ENCODE assay signal across 1 cellular context in the genomic region with DNA sequence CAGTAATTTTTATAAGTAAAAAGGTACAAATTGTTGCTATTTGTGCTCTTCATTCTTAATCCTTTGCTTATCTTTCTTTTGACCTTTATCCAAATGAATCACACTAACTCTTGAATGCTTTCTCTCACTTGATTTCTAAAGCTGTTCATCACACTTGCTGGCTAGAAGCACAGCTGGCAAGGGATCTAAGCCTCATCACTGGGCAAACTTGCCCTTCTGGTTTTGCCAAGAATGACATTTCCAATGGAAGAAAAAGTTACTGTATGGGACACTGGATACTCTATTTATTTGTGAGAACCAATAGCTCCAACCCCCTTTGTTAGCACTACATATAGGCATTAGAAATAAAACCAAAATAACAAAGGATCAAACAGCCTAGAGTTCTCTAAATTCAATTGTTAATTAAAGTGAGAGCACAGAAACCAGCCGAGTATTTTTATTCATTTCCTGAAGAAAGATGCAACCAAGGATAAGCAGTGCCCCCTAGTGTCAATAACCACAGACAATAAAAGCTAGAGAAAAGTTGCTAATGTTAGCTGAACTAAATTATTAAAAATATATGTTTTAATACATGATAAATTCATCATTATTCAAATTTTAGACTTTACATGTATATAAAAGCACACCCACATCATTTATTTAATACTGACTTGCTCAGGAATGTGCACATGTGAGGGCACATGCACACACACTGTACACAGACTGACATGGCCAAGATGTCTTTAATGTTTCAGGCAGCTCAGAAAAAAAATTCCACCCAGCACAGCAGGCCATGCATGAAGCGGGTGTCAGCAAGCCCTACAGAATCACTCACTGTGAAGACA.
TF ChIP-seq lines count a peak whose summit lies in the region.

No MANE protein-coding gene starts in this region.

TF ChIP-seq in GM12878, 131 proteins besides CTCF, POLR2A, EP300 and RAD21:
- TF ChIP-seq CBFB (IDR thresholded peaks at IDR 0.05; ENCODE audit: low read depth) (no peak), RBBP5 (conservative IDR thresholded peaks at IDR 0.05) (no peak), CREM (IDR thresholded peaks at IDR 0.05; ENCODE audit: low read depth) (no peak), RB1 (IDR thresholded peaks at IDR 0.05; ENCODE audit: borderline replicate concordance) (no peak), MYB (IDR thresholded peaks at IDR 0.05; ENCODE audit: borderline replicate concordance, low read depth, low read length) (no peak), NRF1 (conservative IDR thresholded peaks at IDR 0.05; ENCODE audit: low read depth, low read length) (no peak), NFYA (IDR thresholded peaks at IDR 0.05; ENCODE audit: borderline replicate concordance, low read depth, low read length) (no peak), SRF (IDR thresholded peaks at IDR 0.05; ENCODE audit: low read depth in 2 of 2, low read length in 2 of 2) (no peak), ZBED1 (IDR thresholded peaks at IDR 0.05; ENCODE audit: borderline replicate concordance) (no peak), NR2C1 (IDR thresholded peaks at IDR 0.05) (no peak), SKIL (IDR thresholded peaks at IDR 0.05; ENCODE audit: low read depth, poor library complexity, severe bottlenecking) (no peak), POLR2AphosphoS2 (IDR thresholded peaks at IDR 0.05; ENCODE audit: low read depth, low read length) (no peak), CEBPB (IDR thresholded peaks at IDR 0.05; ENCODE audit: borderline replicate concordance in 1 of 2, low read depth in 2 of 2, low read length in 2 of 2) (no peak), RAD51 (IDR thresholded peaks at IDR 0.05) (no peak), SUPT20H (IDR thresholded peaks at IDR 0.05; ENCODE audit: borderline replicate concordance, control insufficient read depth, low read depth, low read length) (no peak), FOXM1 (IDR thresholded peaks at IDR 0.05; ENCODE audit: low read depth, low read length) (0 out of 2 replicates have a peak, but pooled peaks have one; percentile 21), SMAD5 (IDR thresholded peaks at IDR 0.05; ENCODE audit: low read depth) (no peak), KDM1A (IDR thresholded peaks at IDR 0.05; ENCODE audit: borderline replicate concordance) (no peak), SREBF1 (IDR thresholded peaks at IDR 0.05; ENCODE audit: low read length) (no peak), MTA3 (IDR thresholded peaks at IDR 0.05; ENCODE audit: borderline replicate concordance, low read length) (no peak), RUNX3 (IDR thresholded peaks at IDR 0.05; ENCODE audit: low read length) (peak; percentile 41; the same call in 1 of the 2 replicates), BCL3 (IDR thresholded peaks at IDR 0.05; ENCODE audit: borderline replicate concordance, insufficient read depth, low read depth, low read length, poor library complexity, severe bottlenecking) (no peak), SMC3 (IDR thresholded peaks at IDR 0.05; ENCODE audit: borderline replicate concordance, low read length) (peak; percentile 87)
- TF ChIP-seq, protein P1, sequence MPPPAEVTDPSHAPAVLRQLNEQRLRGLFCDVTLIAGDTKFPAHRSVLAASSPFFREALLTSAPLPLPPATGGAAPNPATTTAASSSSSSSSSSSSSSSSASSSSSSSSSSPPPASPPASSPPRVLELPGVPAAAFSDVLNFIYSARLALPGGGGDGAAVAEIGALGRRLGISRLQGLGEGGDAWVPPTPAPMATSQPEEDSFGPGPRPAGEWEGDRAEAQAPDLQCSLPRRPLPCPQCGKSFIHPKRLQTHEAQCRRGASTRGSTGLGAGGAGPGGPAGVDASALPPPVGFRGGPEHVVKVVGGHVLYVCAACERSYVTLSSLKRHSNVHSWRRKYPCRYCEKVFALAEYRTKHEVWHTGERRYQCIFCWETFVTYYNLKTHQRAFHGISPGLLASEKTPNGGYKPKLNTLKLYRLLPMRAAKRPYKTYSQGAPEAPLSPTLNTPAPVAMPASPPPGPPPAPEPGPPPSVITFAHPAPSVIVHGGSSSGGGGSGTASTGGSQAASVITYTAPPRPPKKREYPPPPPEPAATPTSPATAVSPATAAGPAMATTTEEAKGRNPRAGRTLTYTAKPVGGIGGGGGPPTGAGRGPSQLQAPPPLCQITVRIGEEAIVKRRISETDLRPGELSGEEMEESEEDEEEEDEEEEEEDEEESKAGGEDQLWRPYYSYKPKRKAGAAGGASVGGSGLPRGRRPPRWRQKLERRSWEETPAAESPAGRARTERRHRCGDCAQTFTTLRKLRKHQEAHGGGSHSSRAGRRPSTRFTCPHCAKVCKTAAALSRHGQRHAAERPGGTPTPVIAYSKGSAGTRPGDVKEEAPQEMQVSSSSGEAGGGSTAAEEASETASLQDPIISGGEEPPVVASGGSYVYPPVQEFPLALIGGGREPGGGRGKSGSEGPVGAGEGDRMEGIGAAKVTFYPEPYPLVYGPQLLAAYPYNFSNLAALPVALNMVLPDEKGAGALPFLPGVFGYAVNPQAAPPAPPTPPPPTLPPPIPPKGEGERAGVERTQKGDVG (CRISPR knock-in tag; IDR thresholded peaks at IDR 0.05), result no peak
- TF ChIP-seq, protein P2, sequence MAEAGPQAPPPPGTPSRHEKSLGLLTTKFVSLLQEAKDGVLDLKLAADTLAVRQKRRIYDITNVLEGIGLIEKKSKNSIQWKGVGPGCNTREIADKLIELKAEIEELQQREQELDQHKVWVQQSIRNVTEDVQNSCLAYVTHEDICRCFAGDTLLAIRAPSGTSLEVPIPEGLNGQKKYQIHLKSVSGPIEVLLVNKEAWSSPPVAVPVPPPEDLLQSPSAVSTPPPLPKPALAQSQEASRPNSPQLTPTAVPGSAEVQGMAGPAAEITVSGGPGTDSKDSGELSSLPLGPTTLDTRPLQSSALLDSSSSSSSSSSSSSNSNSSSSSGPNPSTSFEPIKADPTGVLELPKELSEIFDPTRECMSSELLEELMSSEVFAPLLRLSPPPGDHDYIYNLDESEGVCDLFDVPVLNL (IDR thresholded peaks at IDR 0.05; ENCODE audit: low read depth, low read length), result no peak
TF ChIP-seq in GM12878: peak in this region for 3.
